Comparison of ENCODE assay signal across 13 cellular contexts in genomic region chr5:97877578-97877977, GRCh38.
"Had no signal": no experiment of that assay in that cellular context is flagged by ENCODE, and none has a peak within 500 bp of the region (broad histone marks: within the 10 kb centered on the region; RNA-seq: fewer than 3 reads in every experiment).

No MANE protein-coding gene starts in this region.

- H3K4me1 ChIP-seq: colonic mucosa, psoas muscle, right lobe of liver, upper lobe of right lung had no signal

- H3K27ac ChIP-seq: colonic mucosa, psoas muscle, right lobe of liver, upper lobe of right lung had no signal

- DNase-seq: activated CD4-positive, alpha-beta T cell treated with anti-CD3 and anti-CD28 coated beads, Interleukin-2, amount 10 ng/mL, durations not matched to agents 7 days and 5 days; activated CD8-positive, alpha-beta T cell treated with anti-CD3 and anti-CD28 coated beads, Interleukin-2, amount 10 ng/mL, durations not matched to agents 7 days and 5 days; activated naive CD4-positive, alpha-beta T cell treated with anti-CD3 and anti-CD28 coated beads, Interleukin-2, amount 50 U/mL, for 16 hours; activated T-cell treated with anti-CD3 and anti-CD28 coated beads, Interleukin-2, amount 50 U/mL, for 4 hours; aorta; colonic mucosa; psoas muscle; right lobe of liver; stimulated activated CD4-positive, alpha-beta T cell treated with anti-CD3 and anti-CD28 coated beads, Interleukin-4, amount 100 ng/mL, for 4 hours; T1000; upper lobe of right lung had no signal

- H3K9me3 ChIP-seq: colonic mucosa, psoas muscle, right lobe of liver, upper lobe of right lung had no signal

- H3K36me3 ChIP-seq: colonic mucosa, right lobe of liver, upper lobe of right lung had no signal

- H3K27me3 ChIP-seq: colonic mucosa, right lobe of liver, upper lobe of right lung had no signal

- H3K4me3 ChIP-seq: colonic mucosa, lung, psoas muscle, right lobe of liver, upper lobe of right lung had no signal

- FAIRE-seq: keratinocyte had no signal
